In the genomic region with DNA sequence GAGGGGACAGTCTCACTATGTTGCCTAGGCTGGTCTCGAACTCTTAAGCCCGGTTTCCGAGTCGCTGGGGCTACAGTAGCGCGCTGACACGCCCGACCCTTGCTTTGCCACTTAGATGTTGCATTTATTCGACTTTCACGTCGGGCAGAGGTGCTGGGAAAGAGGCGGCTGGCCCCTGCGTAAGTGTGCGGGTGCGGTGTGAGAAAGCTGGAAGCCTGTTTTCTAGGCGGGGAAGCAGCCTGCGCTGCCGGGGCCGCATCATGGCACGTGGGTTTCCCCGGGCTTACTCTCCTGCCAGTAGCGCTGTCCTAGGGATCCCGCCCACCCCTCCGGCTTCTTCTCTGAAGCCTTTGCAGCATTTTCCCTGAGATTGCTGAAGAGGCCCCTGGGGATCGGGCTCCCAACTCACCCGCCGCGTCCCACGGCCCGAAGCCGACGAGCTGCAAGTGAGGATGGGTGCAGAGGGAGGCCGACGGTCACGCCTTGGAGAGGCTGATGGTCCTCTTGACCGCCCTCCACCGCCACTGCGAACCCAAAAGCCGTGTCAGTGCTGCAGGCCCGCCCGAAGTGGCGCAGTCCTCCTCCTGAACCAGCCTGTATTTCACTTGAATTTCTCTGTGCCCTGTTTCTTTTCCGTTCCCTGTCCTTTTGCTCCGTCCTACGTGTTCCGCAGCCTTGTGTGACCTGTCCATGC, we compare ENCODE assay signal across 8 cellular contexts. TPM values are rescaled to one million over a fixed set of nuclear protein-coding genes. Genes with fewer than 3 reads are reported as not detected.
DNase-seq lines count a peak whose midpoint lies in the region; ATAC-seq and TF ChIP-seq lines count a peak whose summit lies in the region.

No MANE protein-coding gene starts in this region.

- intact Hi-C loops in mucosa of descending colon (cut with DNase I, micrococcal nuclease) (no loop called here), testis (cut with DNase I; ENCODE audit: low total_unique reads) (no loop called here)

- H3K27me3 ChIP-seq in testis: no peaks in the 10 kb centered on the region

- peak overlapping the region; percentile 49 for H3K4me3 ChIP-seq in WI38 (ENCODE audit: low read depth, low read length)
- no peak overlapping the region for H3K4me3 ChIP-seq in mucosa of descending colon
- peak overlapping the region; percentile 43 to 49 for H3K4me3 ChIP-seq in testis

- H3K9me3 ChIP-seq in mucosa of descending colon (no peaks in the 10 kb centered on the region), testis (no peaks in the 10 kb centered on the region)

- DNase-seq in EL (peak; percentile 74), mucosa of descending colon (peak; percentile 44 to 72 (median 66)), testis (peak; percentile 52), NCI-H510A (lab: John Stamatoyannopoulos, UW) (no peak), NCI-H446 (lab: John Stamatoyannopoulos, UW) (no peak)
- DNase-seq in effector CD4-positive, alpha-beta T cell: peak; percentile 60

- H3K36me3 ChIP-seq in mucosa of descending colon (ENCODE audit: low read depth): no peaks in the 10 kb centered on the region
- no peaks in the 10 kb centered on the region for H3K36me3 ChIP-seq in testis (ENCODE audit: low read depth, missing control alignments)

- WGBS in testis, 2 donors: 0 to 2% methylated on average over 26 to 46 of the region's 46 CpGs

- ATAC-seq in HG03066 (IDR thresholded peaks at IDR 0.05; ENCODE audit: low read depth, unreplicated experiment): peak; percentile 20
- peak; percentile 26 for ATAC-seq in mucosa of descending colon

- H3K27ac ChIP-seq in testis: peak overlapping the region; percentile 14 to 15

- TF ChIP-seq CTCF in WI38 (IDR thresholded peaks at IDR 0.05; ENCODE audit: low read depth, low read length) (no peak), mucosa of descending colon (IDR thresholded peaks at IDR 0.05) (no peak), testis (IDR thresholded peaks at IDR 0.05) (no peak)

- TF ChIP-seq POLR2A in testis (IDR thresholded peaks at IDR 0.05): no peak

- peaks cover 12% of the 10 kb centered on the region for H3K4me1 ChIP-seq in mucosa of descending colon (ENCODE audit: low read depth)
- H3K4me1 ChIP-seq in testis: no peaks in the 10 kb centered on the region

RNA-seq across cellular contexts. Expression of a gene that starts 5.8 kb away (rescaled TPM):
- total RNA-seq in mucosa of descending colon (10 to 100 TPM; 25.6 to 34.0 (median 27.6) TPM), testis (10 to 100 TPM; 39.6 to 53.1 TPM)
- 61.5 TPM for polyA plus RNA-seq in testis (ENCODE audit: insufficient read depth, low read depth, low replicate concordance)

RNA-seq across cellular contexts. Expression of a gene that starts 12.3 kb away (rescaled TPM):
- total RNA-seq in mucosa of descending colon: 1 to 10 TPM; 1.5 to 3.9 (median 3.2) TPM
- under 1 TPM; 0.43 to 0.87 TPM for total RNA-seq in testis
- 0.47 TPM for polyA plus RNA-seq in testis (ENCODE audit: insufficient read depth, low read depth, low replicate concordance)

RNA-seq across cellular contexts. Expression of a gene that starts 26.4 kb away (rescaled TPM):
- total RNA-seq in mucosa of descending colon (1,000 to 10,000 TPM; 1,078 to 1,367 (median 1,218) TPM), testis (1,000 to 10,000 TPM in 1 of 2 donors, 100 to 1,000 TPM in 1; 777 to 1,606 TPM)
- 1,149 TPM for polyA plus RNA-seq in testis (ENCODE audit: insufficient read depth, low read depth, low replicate concordance)

RNA-seq across cellular contexts. Expression of a gene that starts 43.7 kb away (rescaled TPM):
- total RNA-seq in mucosa of descending colon (10 to 100 TPM; 11.6 to 18.8 (median 15.8) TPM), testis (10 to 100 TPM; 28.4 to 32.8 TPM)
- polyA plus RNA-seq in testis (ENCODE audit: insufficient read depth, low read depth, low replicate concordance): 19.3 TPM

Comparison
In these comparisons a context has a peak if more than half of its experiments do, and no peak if none do; other contexts are left out.
1. DNase-seq: peak in EL (single experiment), effector CD4-positive, alpha-beta T cell (single experiment), mucosa of descending colon (3 of 3) and testis (single experiment); none in NCI-H510A (single experiment) and NCI-H446 (0 of 2).